ENCODE assay signal across 1 cellular context in genomic region chr19:1401138-1401888, GRCh38.
TF ChIP-seq lines count a peak whose summit lies in the region.

TSS of gene GAMT (minus strand) at chr19:1401542. CDS start at chr19:1401476, 66 bp downstream.

TF ChIP-seq in HEK293, 187 proteins besides CTCF, POLR2A, EP300 and RAD21 (continued from another document and continues in another):
- TF ChIP-seq ZNF223 (tag by site-specific recombination; IDR thresholded peaks at IDR 0.05) (peak; percentile 50; the same call in 1 of the 2 replicates), ZFHX2 (tag by site-specific recombination; conservative IDR thresholded peaks at IDR 0.05) (peak; percentile 53), PATZ1 (tag by site-specific recombination; IDR thresholded peaks at IDR 0.05) (peak; percentile 23), SALL2 (tag by site-specific recombination; IDR thresholded peaks at IDR 0.05; ENCODE audit: borderline replicate concordance) (no peak), ZFP37 (tag by site-specific recombination; IDR thresholded peaks at IDR 0.05) (no peak), ZXDB (tag by site-specific recombination; IDR thresholded peaks at IDR 0.05) (peak; percentile 78), KLF7 (tag by site-specific recombination; IDR thresholded peaks at IDR 0.05; ENCODE audit: borderline replicate concordance) (no peak), REST (tag by site-specific recombination; IDR thresholded peaks at IDR 0.05) (no peak), ZNF112 (tag by site-specific recombination; IDR thresholded peaks at IDR 0.05) (no peak), ZBTB20 (tag by site-specific recombination; IDR thresholded peaks at IDR 0.05) (0 out of 2 replicates have a peak, but pooled peaks have one; percentile 1), ZNF350 (tag by site-specific recombination; IDR thresholded peaks at IDR 0.05) (no peak), PBX3 (CRISPR knock-in tag; IDR thresholded peaks at IDR 0.05) (0 out of 2 replicates have a peak, but pooled peaks have one; percentile 13), HOXA7 (CRISPR knock-in tag; IDR thresholded peaks at IDR 0.05; ENCODE audit: borderline replicate concordance) (no peak), ZNF202 (tag by site-specific recombination; IDR thresholded peaks at IDR 0.05; ENCODE audit: borderline replicate concordance) (no peak), ZBTB8A (tag by site-specific recombination; IDR thresholded peaks at IDR 0.05) (no peak; the same call in none of the 2 replicates), ZBTB26 (tag by site-specific recombination; optimal IDR thresholded peaks at IDR 0.05) (peak; percentile 81), HOXD13 (CRISPR knock-in tag; IDR thresholded peaks at IDR 0.05; ENCODE audit: borderline replicate concordance) (no peak), ZBTB44 (tag by site-specific recombination; IDR thresholded peaks at IDR 0.05) (0 out of 2 replicates have a peak, but pooled peaks have one; percentile 18), ZNF24 (tag by site-specific recombination; IDR thresholded peaks at IDR 0.05) (no peak), ZNF280C (tag by site-specific recombination; IDR thresholded peaks at IDR 0.05) (no peak), ATF2 (tag by site-specific recombination; IDR thresholded peaks at IDR 0.05; ENCODE audit: low read depth) (no peak), ZBTB1 (tag by site-specific recombination; IDR thresholded peaks at IDR 0.05) (no peak), ZBTB10 (tag by site-specific recombination; IDR thresholded peaks at IDR 0.05) (peak; percentile 54; the same call in 1 of the 2 replicates), ZFP41 (tag by site-specific recombination; IDR thresholded peaks at IDR 0.05; ENCODE audit: borderline replicate concordance) (no peak), ZNF561 (tag by site-specific recombination; IDR thresholded peaks at IDR 0.05; ENCODE audit: borderline replicate concordance) (peak; percentile 100), MZF1 (tag by site-specific recombination; IDR thresholded peaks at IDR 0.05; ENCODE audit: borderline replicate concordance) (no peak), ZNF19 (tag by site-specific recombination; IDR thresholded peaks at IDR 0.05; ENCODE audit: low read depth) (no peak), ZNF248 (tag by site-specific recombination; IDR thresholded peaks at IDR 0.05) (no peak), ZNF692 (tag by site-specific recombination; IDR thresholded peaks at IDR 0.05) (0 out of 2 replicates have a peak, but pooled peaks have one; percentile 13), ZNF660 (tag by site-specific recombination; IDR thresholded peaks at IDR 0.05) (0 out of 2 replicates have a peak, but pooled peaks have one; percentile 61), ZNF175 (tag by site-specific recombination; IDR thresholded peaks at IDR 0.05) (no peak), ZSCAN23 (tag by site-specific recombination; IDR thresholded peaks at IDR 0.05) (no peak), SCRT1 (tag by site-specific recombination; IDR thresholded peaks at IDR 0.05; ENCODE audit: borderline replicate concordance) (no peak), ZNF596 (tag by site-specific recombination; IDR thresholded peaks at IDR 0.05) (no peak), ZNF133 (tag by site-specific recombination; IDR thresholded peaks at IDR 0.05) (no peak), ZNF664 (tag by site-specific recombination; IDR thresholded peaks at IDR 0.05) (no peak), KLF10 (tag by site-specific recombination; IDR thresholded peaks at IDR 0.05) (0 out of 2 replicates have a peak, but pooled peaks have one; percentile 47), ZNF830 (tag by site-specific recombination; IDR thresholded peaks at IDR 0.05; ENCODE audit: low read depth) (no peak), ZNF76 (tag by site-specific recombination; IDR thresholded peaks at IDR 0.05; ENCODE audit: borderline replicate concordance, low read depth) (peak; percentile 56; the same call in 1 of the 2 replicates), GLIS2 (tag by site-specific recombination; IDR thresholded peaks at IDR 0.05) (peak; percentile 51; the same call in 1 of the 2 replicates), OSR2 (tag by site-specific recombination; IDR thresholded peaks at IDR 0.05) (no peak), ZNF211 (tag by site-specific recombination; IDR thresholded peaks at IDR 0.05; ENCODE audit: low read depth) (no peak), KLF16 (tag by site-specific recombination; IDR thresholded peaks at IDR 0.05) (0 out of 2 replicates have a peak, but pooled peaks have one; percentile 36), ZNF266 (tag by site-specific recombination; IDR thresholded peaks at IDR 0.05; ENCODE audit: low read depth) (no peak), EGR2 (tag by site-specific recombination; IDR thresholded peaks at IDR 0.05; ENCODE audit: low read depth) (0 out of 2 replicates have a peak, but pooled peaks have one; percentile 16)
